1 cellular context compared by ENCODE assay signal in genomic region chr13:53198017-53198416, GRCh38.
TF ChIP-seq lines count a peak whose summit lies in the region.

No MANE protein-coding gene starts in this region.

TF ChIP-seq in SK-N-SH, 30 proteins besides CTCF, POLR2A, EP300 and RAD21 (continued from another document):
- TF ChIP-seq REST (IDR thresholded peaks at IDR 0.05; ENCODE audit: low read depth, low read length), result no peak
- TF ChIP-seq FOSL2 (IDR thresholded peaks at IDR 0.05; ENCODE audit: borderline replicate concordance, low read depth), result no peak
